In genomic region chr10:130782467-130782866, GRCh38 we compare ENCODE assay signal across 16 cellular contexts.
DNase-seq lines count a peak whose midpoint lies in the region; ATAC-seq and TF ChIP-seq lines count a peak whose summit lies in the region.
"Had no signal": no experiment of that assay in that cellular context is flagged by ENCODE, and none has a peak within 500 bp of the region (broad histone marks: within the 10 kb centered on the region; RNA-seq: fewer than 3 reads in every experiment).

No MANE protein-coding gene starts in this region.

- no CpG with 5 or more reads among the region's 11 CpGs for WGBS in mesendoderm (ENCODE audit: extremely low coverage, insufficient coverage, low lambda C conversion rate)

- no peak overlapping the region for H2AFZ ChIP-seq in DND-41 (ENCODE audit: low read depth, low read length)

- no peak overlapping the region for H3K4ac ChIP-seq in mesendoderm (ENCODE audit: low read depth, low read length)

- H3K4me2 ChIP-seq in DND-41 (ENCODE audit: insufficient read depth, low read length) (no peak overlapping the region), mesendoderm (ENCODE audit: low read length) (no peak overlapping the region)

- H3K36me3 ChIP-seq in DND-41 (ENCODE audit: insufficient read depth, low read length): no peaks in the 10 kb centered on the region
- no peaks in the 10 kb centered on the region for H3K36me3 ChIP-seq in H7 (replicated peaks; ENCODE audit: control insufficient read depth, insufficient read depth, low read length)
- H3K36me3 ChIP-seq in WERI-Rb-1: no peaks in the 10 kb centered on the region
- H3K36me3 ChIP-seq in mesendoderm (ENCODE audit: control insufficient read depth, insufficient read depth, low read length): no peaks in the 10 kb centered on the region

- H3K23ac ChIP-seq in mesendoderm (ENCODE audit: low read length): no peak overlapping the region

- H3K18ac ChIP-seq in mesendoderm (ENCODE audit: low read length): no peak overlapping the region

- no peak overlapping the region for H4K5ac ChIP-seq in mesendoderm (ENCODE audit: low read length)

- no peaks in the 10 kb centered on the region for H3K9me3 ChIP-seq in DND-41 (ENCODE audit: insufficient read depth, low read length, severe bottlenecking)
- H3K9me3 ChIP-seq in WERI-Rb-1 (ENCODE audit: severe bottlenecking): no peaks in the 10 kb centered on the region

- H3K79me1 ChIP-seq in mesendoderm (ENCODE audit: low read length): no peaks in the 10 kb centered on the region

- H2AK5ac ChIP-seq in mesendoderm (ENCODE audit: low read length): no peak overlapping the region

- H3K27me3 ChIP-seq in DND-41 (ENCODE audit: insufficient read depth, low read length, poor library complexity): no peaks in the 10 kb centered on the region
- no peaks in the 10 kb centered on the region for H3K27me3 ChIP-seq in H7 (ENCODE audit: control insufficient read depth, insufficient read depth, low read length)
- H3K27me3 ChIP-seq in WERI-Rb-1 (ENCODE audit: insufficient read depth, low read depth, severe bottlenecking): no peaks in the 10 kb centered on the region
- H3K27me3 ChIP-seq in mesendoderm (ENCODE audit: insufficient read depth, low read length, poor library complexity): no peaks in the 10 kb centered on the region

- H2BK120ac ChIP-seq in mesendoderm (ENCODE audit: low read depth, low read length): no peak overlapping the region

- no peak overlapping the region for H2BK15ac ChIP-seq in mesendoderm (replicated peaks; ENCODE audit: low read depth)

- no peak overlapping the region for H4K8ac ChIP-seq in mesendoderm (ENCODE audit: low read depth, low read length)

- DNase-seq in DND-41 (no peak), H7 (peak; percentile 88), WERI-Rb-1 (peak; percentile 42), mesendoderm (peak; percentile 56), amygdala (lab: John Stamatoyannopoulos, UW) (no peak), DMS79 treated with DMSO at 0.1 percent for 48 hours (lab: John Stamatoyannopoulos, UW) (no peak)
- DNase-seq: ACHN, AML-193, COR-L47, NCI-H1105 treated with DMSO at 0.1 percent for 48 hours, NCI-H1694 treated with DMSO at 0.1 percent for 48 hours, NCI-H226, NCI-H524 treated with DMSO at 0.1 percent for 48 hours, RPMI8226, SIG-M5 had no signal

- no peaks in the 10 kb centered on the region for H4K20me1 ChIP-seq in DND-41 (ENCODE audit: insufficient read depth, low read length)

- H3K9ac ChIP-seq in DND-41 (ENCODE audit: low read depth, low read length): no peak overlapping the region
- H3K9ac ChIP-seq in mesendoderm (ENCODE audit: low read length): no peak overlapping the region

- no peak overlapping the region for H2BK5ac ChIP-seq in mesendoderm (ENCODE audit: low read length)

- no peak overlapping the region for H3K56ac ChIP-seq in mesendoderm (ENCODE audit: low read length)

- ATAC-seq in DND-41 (ENCODE audit: insufficient read depth, low read depth) (no peak), GM18517 (IDR thresholded peaks at IDR 0.05; ENCODE audit: unreplicated experiment) (no peak)

- H3K27ac ChIP-seq in DND-41 (ENCODE audit: low read length) (no peak overlapping the region), WERI-Rb-1 (no peak overlapping the region), mesendoderm (ENCODE audit: low read depth, low read length) (no peak overlapping the region)

- H3K79me2 ChIP-seq in DND-41 (ENCODE audit: insufficient read depth, low read length) (no peaks in the 10 kb centered on the region), mesendoderm (ENCODE audit: control insufficient read depth, insufficient read depth, low read length) (no peaks in the 10 kb centered on the region)

- H3K4me1 ChIP-seq in DND-41 (ENCODE audit: insufficient read depth, low read length) (no peaks in the 10 kb centered on the region), mesendoderm (ENCODE audit: control insufficient read depth, low read depth, low read length) (no peaks in the 10 kb centered on the region)

- TF ChIP-seq CTCF in DND-41 (IDR thresholded peaks at IDR 0.05; ENCODE audit: borderline replicate concordance, extremely low read depth, low read length, poor library complexity, severe bottlenecking) (peak; percentile 9), WERI-Rb-1 (IDR thresholded peaks at IDR 0.05; ENCODE audit: low read depth, low read length) (peak; percentile 66)

- H3K4me3 ChIP-seq in DND-41 (ENCODE audit: low read depth in 1 of 2, low read length in 2 of 2) (no peak overlapping the region), H7 (ENCODE audit: insufficient read depth, low read depth, low read length) (no peak overlapping the region), WERI-Rb-1 (ENCODE audit: low read depth, low read length) (no peak overlapping the region), mesendoderm (ENCODE audit: low read length) (no peak overlapping the region)

Comparison
In these comparisons a context has a peak if more than half of its experiments do, and no peak if none do; other contexts are left out.
1. DNase-seq: peak in H7 (single experiment), WERI-Rb-1 (single experiment) and mesendoderm (single experiment); none in DND-41 (single experiment), amygdala (0 of 56) and DMS79 treated with DMSO at 0.1 percent for 48 hours (single experiment).